ENCODE assay signal across 23 cellular contexts in the genomic region with DNA sequence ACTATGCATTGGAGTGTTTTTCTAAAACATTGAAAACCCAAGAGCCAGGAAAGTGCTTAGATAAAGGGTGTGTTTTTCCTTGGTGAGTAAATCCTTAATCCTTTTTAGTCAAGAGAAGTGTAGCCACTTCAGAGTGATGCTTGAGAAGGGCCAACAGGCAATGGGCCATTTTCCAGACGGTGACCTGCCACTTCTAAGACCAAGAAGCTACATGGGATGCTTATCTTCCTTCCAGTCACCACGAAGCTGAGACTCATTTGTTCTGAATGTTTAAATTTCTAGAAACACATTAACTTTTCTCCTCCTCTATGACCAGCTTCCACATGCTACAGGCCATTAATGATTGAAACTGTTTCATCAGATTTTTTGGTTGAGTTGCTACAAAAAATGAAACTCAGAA.
"Had no signal": no experiment of that assay in that cellular context is flagged by ENCODE, and none has a peak within 500 bp of the region (broad histone marks: within the 10 kb centered on the region; RNA-seq: fewer than 3 reads in every experiment).

No MANE protein-coding gene starts in this region.

- DNase-seq: activated CD4-positive, alpha-beta T cell treated with anti-CD3 and anti-CD28 coated beads for 4 hours; activated CD8-positive, alpha-beta memory T cell treated with anti-CD3 and anti-CD28 coated beads, Interleukin-2, amount 50 U/mL, for 48 hours; activated CD8-positive, alpha-beta T cell treated with anti-CD3 and anti-CD28 coated beads for 36 hours; activated naive CD4-positive, alpha-beta T cell treated with anti-CD3 and anti-CD28 coated beads, Interleukin-2, amount 50 U/mL, for 16 hours; activated naive CD8-positive, alpha-beta T cell treated with anti-CD3 and anti-CD28 coated beads, Interleukin-2, amount 10 ng/mL, durations not matched to agents 7 days and 5 days; activated T-cell treated with anti-CD3 and anti-CD28 coated beads, Interleukin-2, amount 50 U/mL, for 1 hour; adrenal gland; anterior cingulate cortex; central memory CD4-positive, alpha-beta T cell; Kasumi-1; KBM-7; NCI-H1105 treated with DMSO at 0.1 percent for 48 hours; NCI-H1436 treated with DMSO at 0.1 percent for 48 hours; NCI-H187; NCI-H2081; NCI-H2171; NCI-H2227 treated with DMSO at 0.1 percent for 48 hours; NCI-H446 treated with DMSO at 0.1 percent for 48 hours; NCI-H526 treated with DMSO at 0.1 percent for 48 hours; PC-3; SHP77 treated with DMSO at 0.1 percent for 48 hours had no signal

- H3K27me3 ChIP-seq: adrenal gland, breast epithelium had no signal

- H3K4me1 ChIP-seq: breast epithelium had no signal

- H3K36me3 ChIP-seq: adrenal gland, breast epithelium had no signal

- H3K9me3 ChIP-seq: adrenal gland, breast epithelium had no signal

- ATAC-seq: activated CD4-positive, CD25-positive, alpha-beta regulatory T cell treated with anti-CD3 and anti-CD28 coated beads, Interleukin-2, amount 50 U/mL, for 24 hours; activated CD8-positive, alpha-beta T cell treated with anti-CD3 and anti-CD28 coated beads for 36 hours; PC-3 had no signal

- H3K4me3 ChIP-seq: adrenal gland, breast epithelium had no signal

- H3K27ac ChIP-seq: adrenal gland, breast epithelium had no signal
